ENCODE assay signal across 12 cellular contexts in genomic region chrX:69556094-69557011, GRCh38. TPM values are rescaled to one million over a fixed set of nuclear protein-coding genes. Genes with fewer than 3 reads are reported as not detected.
DNase-seq lines count a peak whose midpoint lies in the region; ATAC-seq and TF ChIP-seq lines count a peak whose summit lies in the region.
"Had no signal": no experiment of that assay in that cellular context is flagged by ENCODE, and none has a peak within 500 bp of the region (broad histone marks: within the 10 kb centered on the region; RNA-seq: fewer than 3 reads in every experiment).

No MANE protein-coding gene starts in this region.

- no peaks in the 10 kb centered on the region for H3K4me1 Mint-ChIP-seq in activated CD4-positive, alpha-beta T cell treated with anti-CD3 and anti-CD28 coated beads, Interleukin-2, amount 10 ng/mL, durations not matched to agents 24 days and 14 days
- no peaks in the 10 kb centered on the region for H3K4me1 Mint-ChIP-seq in CD4-positive, alpha-beta memory T cell
- H3K4me1 Mint-ChIP-seq: activated naive CD4-positive, alpha-beta T cell treated with anti-CD3 and anti-CD28 coated beads, Interleukin-2, amount 50 U/mL, for 24 hours had no signal

- H3K27me3 ChIP-seq in HCT116 (ENCODE audit: insufficient read depth, low read length), result no peaks in the 10 kb centered on the region
- H3K27me3 ChIP-seq in CD4-positive, alpha-beta memory T cell (ENCODE audit: insufficient read depth, low read length), result no peaks in the 10 kb centered on the region

- no peaks in the 10 kb centered on the region for H3K27me3 Mint-ChIP-seq in activated CD4-positive, alpha-beta T cell treated with anti-CD3 and anti-CD28 coated beads, Interleukin-2, amount 10 ng/mL, durations not matched to agents 24 days and 14 days
- peaks cover 0 to 2% of the 10 kb centered on the region in 2 donors for H3K27me3 Mint-ChIP-seq in CD4-positive, alpha-beta memory T cell
- H3K27me3 Mint-ChIP-seq: activated naive CD4-positive, alpha-beta T cell treated with anti-CD3 and anti-CD28 coated beads, Interleukin-2, amount 50 U/mL, for 24 hours had no signal

- CTCF ChIA-PET in HCT116 (lab: Charles Lee), result no interaction called here
- CTCF ChIA-PET in CD4-positive, alpha-beta memory T cell (lab: Charles Lee; ENCODE audit: partially characterized antibody), result no interaction called here

- H3K79me2 ChIP-seq in HCT116 (ENCODE audit: insufficient read depth, low read length), result no peaks in the 10 kb centered on the region

- H3K9me2 ChIP-seq in HCT116 (ENCODE audit: insufficient read depth), result no peaks in the 10 kb centered on the region

- peak overlapping the region; percentile 54 for H3K27ac ChIP-seq in HCT116 (ENCODE audit: low read depth, low read length)
- no peak overlapping the region for H3K27ac ChIP-seq in CD4-positive, alpha-beta memory T cell (ENCODE audit: low read depth, low read length)

- H2AFZ ChIP-seq in HCT116 (ENCODE audit: low read depth, low read length, poor library complexity, severe bottlenecking), result no peak overlapping the region

- H3K36me3 Mint-ChIP-seq in activated CD4-positive, alpha-beta T cell treated with anti-CD3 and anti-CD28 coated beads, Interleukin-2, amount 10 ng/mL, durations not matched to agents 24 days and 14 days (ENCODE audit: low read depth), result no peaks in the 10 kb centered on the region
- no peaks in the 10 kb centered on the region for H3K36me3 Mint-ChIP-seq in CD4-positive, alpha-beta memory T cell
- H3K36me3 Mint-ChIP-seq: activated naive CD4-positive, alpha-beta T cell treated with anti-CD3 and anti-CD28 coated beads, Interleukin-2, amount 50 U/mL, for 24 hours had no signal

- peak overlapping the region; percentile 48 for H3K9ac ChIP-seq in HCT116 (ENCODE audit: low read length)

- no peak overlapping the region for H3K4me3 Mint-ChIP-seq in activated CD4-positive, alpha-beta T cell treated with anti-CD3 and anti-CD28 coated beads, Interleukin-2, amount 10 ng/mL, durations not matched to agents 24 days and 14 days
- H3K4me3 Mint-ChIP-seq in CD4-positive, alpha-beta memory T cell, result no peak overlapping the region
- H3K4me3 Mint-ChIP-seq: activated naive CD4-positive, alpha-beta T cell treated with anti-CD3 and anti-CD28 coated beads, Interleukin-2, amount 50 U/mL, for 24 hours had no signal

- no peaks in the 10 kb centered on the region for H3K9me3 Mint-ChIP-seq in activated CD4-positive, alpha-beta T cell treated with anti-CD3 and anti-CD28 coated beads, Interleukin-2, amount 10 ng/mL, durations not matched to agents 24 days and 14 days
- peaks cover 0 to 3% (median 0%) of the 10 kb centered on the region in 8 donors for H3K9me3 Mint-ChIP-seq in CD4-positive, alpha-beta memory T cell
- H3K9me3 Mint-ChIP-seq: activated naive CD4-positive, alpha-beta T cell treated with anti-CD3 and anti-CD28 coated beads, Interleukin-2, amount 50 U/mL, for 24 hours had no signal

- DNase-seq in HCT116 (ENCODE audit: low read depth, low spot score) (peak; percentile 84), SHP77 (lab: John Stamatoyannopoulos, UW) (peak; percentile 35 to 52), left ventricle myocardium superior (no peak), renal cortical epithelial cell (ENCODE audit: low read depth) (peak; percentile 81)
- DNase-seq in activated CD4-positive, alpha-beta T cell treated with anti-CD3 and anti-CD28 coated beads, Interleukin-2, amount 10 ng/mL, durations not matched to agents 24 days and 14 days, result no peak
- DNase-seq in CD4-positive, alpha-beta memory T cell, result no peak
- DNase-seq: GDM1; NCI-H526; stimulated activated CD4-positive, alpha-beta T cell treated with anti-CD3 and anti-CD28 coated beads, Interleukin-4, amount 100 ng/mL, for 1 hour had no signal

- H3K36me3 ChIP-seq in HCT116 (ENCODE audit: control insufficient read depth in 1 of 2, insufficient read depth in 2 of 2, low read length in 2 of 2), result no peaks in the 10 kb centered on the region
- H3K36me3 ChIP-seq in CD4-positive, alpha-beta memory T cell (ENCODE audit: insufficient read depth, low read length), result no peaks in the 10 kb centered on the region

- H3K27ac Mint-ChIP-seq in activated CD4-positive, alpha-beta T cell treated with anti-CD3 and anti-CD28 coated beads, Interleukin-2, amount 10 ng/mL, durations not matched to agents 24 days and 14 days, result no peak overlapping the region
- no peak overlapping the region for H3K27ac Mint-ChIP-seq in CD4-positive, alpha-beta memory T cell
- H3K27ac Mint-ChIP-seq: activated naive CD4-positive, alpha-beta T cell treated with anti-CD3 and anti-CD28 coated beads, Interleukin-2, amount 50 U/mL, for 24 hours had no signal

- BruUV-seq in HCT116 (replicated peaks; lab: Mats Ljungman, UMichigan), result TSS peak; percentile 89

- H4K20me1 ChIP-seq in HCT116 (ENCODE audit: insufficient read depth), result no peaks in the 10 kb centered on the region

- H3K4me2 ChIP-seq in HCT116 (ENCODE audit: low read length), result peak overlapping the region; percentile 70

- POLR2A ChIA-PET in HCT116 (lab: Charles Lee), result no interaction called here
- POLR2A ChIA-PET in CD4-positive, alpha-beta memory T cell (lab: Charles Lee; ENCODE audit: partially characterized antibody), result no interaction called here

- peak; percentile 11 for TF ChIP-seq POLR2A in HCT116 (IDR thresholded peaks at IDR 0.05; ENCODE audit: borderline replicate concordance, extremely low read depth, insufficient read depth, insufficient read length)

- H3K4me1 ChIP-seq in HCT116 (ENCODE audit: control insufficient read depth in 1 of 2, insufficient read depth in 2 of 2, low read length in 2 of 2), result peaks cover 14 to 23% of the 10 kb centered on the region in 2 experiments
- H3K4me1 ChIP-seq in CD4-positive, alpha-beta memory T cell (ENCODE audit: insufficient read depth, low read length), result no peaks in the 10 kb centered on the region

- intact Hi-C loops in HCT116 (cut with micrococcal nuclease) (no loop called here), left ventricle myocardium superior (cut with micrococcal nuclease) (no loop called here)
- intact Hi-C loops in activated CD4-positive, alpha-beta T cell treated with anti-CD3 and anti-CD28 coated beads, Interleukin-2, amount 10 ng/mL, durations not matched to agents 24 days and 14 days (cut with micrococcal nuclease), result no loop called here
- intact Hi-C loops in CD4-positive, alpha-beta memory T cell (cut with micrococcal nuclease), result no loop called here

- H3K9me3 ChIP-seq in HCT116 (ENCODE audit: control insufficient read depth in 1 of 2, insufficient read depth in 1 of 2, low read depth in 1 of 2, low read length in 2 of 2), result no peaks in the 10 kb centered on the region
- H3K9me3 ChIP-seq in CD4-positive, alpha-beta memory T cell (ENCODE audit: control insufficient read depth in 1 of 2, low read length in 2 of 2), result no peaks in the 10 kb centered on the region

- no peak for TF ChIP-seq RAD21 in HCT116 (IDR thresholded peaks at IDR 0.05; ENCODE audit: low read depth)

- peak overlapping the region; percentile 38 to 42 for H3K4me3 ChIP-seq in HCT116 (replicated peaks in 1 of 2; ENCODE audit: low read depth in 1 of 2, low read length in 2 of 2)
- no peak overlapping the region for H3K4me3 ChIP-seq in CD4-positive, alpha-beta memory T cell (ENCODE audit: low read length in 2 of 2)

- TF ChIP-seq CTCF in HCT116 (IDR thresholded peaks at IDR 0.05 in 2 of 3, conservative IDR thresholded peaks at IDR 0.05 in 1 of 3; ENCODE audit: borderline replicate concordance in 1 of 3, insufficient read depth in 1 of 3, low read depth in 2 of 3, low read length in 2 of 3), result no peak

- RAD21 ChIA-PET in HCT116 (lab: Charles Lee; ENCODE audit: low non-redundant PET in 1 of 2, low total read pairs in 2 of 2, uncharacterized antibody in 2 of 2, unreplicated experiment in 2 of 2), result no interaction called here

- peak; percentile 100 for ATAC-seq in HCT116
- ATAC-seq in left ventricle myocardium superior, result peak; percentile 25
- no peak for ATAC-seq in GM21825 (IDR thresholded peaks at IDR 0.05; ENCODE audit: unreplicated experiment)
- no peak for ATAC-seq in HG03439 (IDR thresholded peaks at IDR 0.05; ENCODE audit: unreplicated experiment)

TF ChIP-seq in HCT116, 20 proteins besides CTCF, POLR2A, EP300 and RAD21 (continues in another document):
- no peak; the same call in none of the 2 replicates for TF ChIP-seq CBX3 (IDR thresholded peaks at IDR 0.05; ENCODE audit: low read depth)
- no peak for TF ChIP-seq EZH2phosphoT487 (IDR thresholded peaks at IDR 0.05; ENCODE audit: borderline replicate concordance)
- no peak for TF ChIP-seq ATF3 (IDR thresholded peaks at IDR 0.05)
- TF ChIP-seq SRF (IDR thresholded peaks at IDR 0.05; ENCODE audit: low read depth), result no peak
- TF ChIP-seq TCF7L2 (IDR thresholded peaks at IDR 0.05; ENCODE audit: borderline replicate concordance, extremely low read depth, insufficient read depth, insufficient read length), result peak; percentile 82
- peak; percentile 47; the same call in 1 of the 2 replicates for TF ChIP-seq CEBPB (IDR thresholded peaks at IDR 0.05; ENCODE audit: low read depth)
- TF ChIP-seq EGR1 (IDR thresholded peaks at IDR 0.05; ENCODE audit: low read depth), result no peak
- peak; percentile 53 for TF ChIP-seq JUND (IDR thresholded peaks at IDR 0.05)
- TF ChIP-seq ELF1 (IDR thresholded peaks at IDR 0.05; ENCODE audit: borderline replicate concordance, low read depth), result peak; percentile 56
- TF ChIP-seq ZNF274 (IDR thresholded peaks at IDR 0.05; ENCODE audit: low read depth, low read length), result no peak
- peak; percentile 93 for TF ChIP-seq SP1 (IDR thresholded peaks at IDR 0.05; ENCODE audit: low read depth)
- TF ChIP-seq FOSL1 (IDR thresholded peaks at IDR 0.05; ENCODE audit: low read depth), result peak; percentile 46; the same call in 1 of the 2 replicates

RNA-seq across cellular contexts. Expression of gene NALF2, which starts 52.2 kb away (rescaled TPM):
- total RNA-seq in HCT116 (2021; ENCODE audit: unreplicated experiment), result 8.7 TPM
- polyA plus RNA-seq in HCT116 (2012), result 4.4 and 5.0 TPM in 2 replicates
- total RNA-seq in left ventricle myocardium superior, result 53.3 TPM
- 0.69 and 0.89 TPM in 2 replicates for total RNA-seq in renal cortical epithelial cell
- total RNA-seq in activated CD4-positive, alpha-beta T cell treated with anti-CD3 and anti-CD28 coated beads, Interleukin-2, amount 10 ng/mL, durations not matched to agents 24 days and 14 days, result 0.51 and 0.88 TPM in 2 replicates
- not detected for total RNA-seq in CD4-positive, alpha-beta memory T cell
- polyA plus RNA-seq in CD4-positive, alpha-beta memory T cell, result under 1 TPM in 1 of 2 donors, not detected in 1; 0.07 TPM

RNA-seq across cellular contexts. Expression of gene EDA, which starts 59.6 kb away (rescaled TPM):
- total RNA-seq in HCT116 (2021; ENCODE audit: unreplicated experiment), result 5.2 TPM
- polyA plus RNA-seq in HCT116 (2012), result 3.9 and 4.1 TPM in 2 replicates
- total RNA-seq in left ventricle myocardium superior, result 12.8 TPM
- total RNA-seq in renal cortical epithelial cell, result 0.55 and 0.87 TPM in 2 replicates
- total RNA-seq in activated CD4-positive, alpha-beta T cell treated with anti-CD3 and anti-CD28 coated beads, Interleukin-2, amount 10 ng/mL, durations not matched to agents 24 days and 14 days, result 1.2 and 1.8 TPM in 2 replicates
- total RNA-seq in CD4-positive, alpha-beta memory T cell, result 1 to 10 TPM; 2.8 to 4.0 TPM
- 1 to 10 TPM in 1 of 2 donors, under 1 TPM in 1; 0.69 to 2.9 TPM for polyA plus RNA-seq in CD4-positive, alpha-beta memory T cell

Comparison
In these comparisons a context has a peak if more than half of its experiments do, and no peak if none do; other contexts are left out.
1. ATAC-seq: peak in HCT116 (single experiment) and left ventricle myocardium superior (single experiment); none in GM21825 (single experiment) and HG03439 (single experiment).
2. DNase-seq: peak in HCT116 (single experiment), SHP77 (2 of 2) and renal cortical epithelial cell (single experiment); none in left ventricle myocardium superior (single experiment), activated CD4-positive, alpha-beta T cell treated with anti-CD3 and anti-CD28 coated beads, Interleukin-2, amount 10 ng/mL, durations not matched to agents 24 days and 14 days (single experiment) and CD4-positive, alpha-beta memory T cell (0 of 5).
3. H3K4me3 ChIP-seq: peak in HCT116 (2 of 2); none in CD4-positive, alpha-beta memory T cell (0 of 2).